In genomic region chr5:102545175-102545574, GRCh38 we compare ENCODE assay signal across 9 cellular contexts. TPM values are rescaled to one million over a fixed set of nuclear protein-coding genes. Genes with fewer than 3 reads are reported as not detected.
DNase-seq lines count a peak whose midpoint lies in the region; ATAC-seq and TF ChIP-seq lines count a peak whose summit lies in the region.
"Had no signal": no experiment of that assay in that cellular context is flagged by ENCODE, and none has a peak within 500 bp of the region (broad histone marks: within the 10 kb centered on the region; RNA-seq: fewer than 3 reads in every experiment).

No MANE protein-coding gene starts in this region.

- H3K27me3 Mint-ChIP-seq in naive thymus-derived CD4-positive, alpha-beta T cell, result peaks cover 0 to 21% (median 4%) of the 10 kb centered on the region in 5 donors

- no peaks in the 10 kb centered on the region for H3F3A ChIP-seq in Loucy (ENCODE audit: low read depth)

- H3K27me3 ChIP-seq in Loucy (ENCODE audit: insufficient read depth, low read length, poor library complexity, severe bottlenecking), result no peaks in the 10 kb centered on the region
- H3K27me3 ChIP-seq in naive thymus-derived CD4-positive, alpha-beta T cell (ENCODE audit: control insufficient read depth in 2 of 2, insufficient read depth in 2 of 2, low read length in 2 of 2), result no peaks in the 10 kb centered on the region

- POLR2A ChIA-PET in naive thymus-derived CD4-positive, alpha-beta T cell (lab: Charles Lee), result no interaction called here

- no peaks in the 10 kb centered on the region for H3K9me2 ChIP-seq in Loucy (replicated peaks; ENCODE audit: low read depth, low read length)

- no peaks in the 10 kb centered on the region for H3K79me2 ChIP-seq in Loucy (ENCODE audit: insufficient read depth, low read length)

- H3K27ac ChIP-seq in naive thymus-derived CD4-positive, alpha-beta T cell (ENCODE audit: low read depth, low read length), result no peak overlapping the region

- peak; percentile 74 for ATAC-seq in GM21619 (IDR thresholded peaks at IDR 0.05; ENCODE audit: unreplicated experiment)
- ATAC-seq in naive thymus-derived CD4-positive, alpha-beta T cell, result no peak

- no peaks in the 10 kb centered on the region for H4K20me1 ChIP-seq in Loucy (ENCODE audit: insufficient read depth, low read length, poor library complexity, severe bottlenecking)

- TF ChIP-seq CTCF in Loucy (conservative IDR thresholded peaks at IDR 0.05; ENCODE audit: low read length), result peak; percentile 46
- TF ChIP-seq CTCF in fibroblast of the aortic adventitia (IDR thresholded peaks at IDR 0.05; ENCODE audit: insufficient read depth, low read length), result peak; percentile 30

- no peak overlapping the region for H3K27ac Mint-ChIP-seq in naive thymus-derived CD4-positive, alpha-beta T cell
- H3K27ac Mint-ChIP-seq: dendritic cell treated with granulocyte-macrophage colony-stimulating factor and Interleukin-4, amounts not matched to agents 40 ng/mL and 50 ng/mL, for 4 days had no signal

- H3K36me3 ChIP-seq in Loucy (ENCODE audit: insufficient read depth, low read length), result no peaks in the 10 kb centered on the region
- H3K36me3 ChIP-seq in naive thymus-derived CD4-positive, alpha-beta T cell (ENCODE audit: control insufficient read depth in 2 of 3, insufficient read depth in 3 of 3, low read length in 3 of 3), result no peaks in the 10 kb centered on the region

- intact Hi-C loops in naive thymus-derived CD4-positive, alpha-beta T cell (cut with micrococcal nuclease), result no loop called here

- no peak overlapping the region for H3K4me3 Mint-ChIP-seq in naive thymus-derived CD4-positive, alpha-beta T cell
- H3K4me3 Mint-ChIP-seq: dendritic cell treated with granulocyte-macrophage colony-stimulating factor and Interleukin-4, amounts not matched to agents 40 ng/mL and 50 ng/mL, for 4 days had no signal

- no peaks in the 10 kb centered on the region for H3K4me1 Mint-ChIP-seq in naive thymus-derived CD4-positive, alpha-beta T cell

- no peak overlapping the region for H3K4me2 ChIP-seq in Loucy (ENCODE audit: low read depth, low read length, poor library complexity, severe bottlenecking)

- peaks cover 0 to 4% (median 0%) of the 10 kb centered on the region in 5 donors for H3K36me3 Mint-ChIP-seq in naive thymus-derived CD4-positive, alpha-beta T cell

- DNase-seq in ELR (ENCODE audit: low read depth), result peak; percentile 41
- no peak for DNase-seq in fibroblast of the aortic adventitia (ENCODE audit: low read depth)
- DNase-seq in NCI-H2081 treated with DMSO at 0.1 percent for 48 hours (lab: John Stamatoyannopoulos, UW), result no peak
- no peak for DNase-seq in naive thymus-derived CD4-positive, alpha-beta T cell
- no peak for DNase-seq in SHP77 treated with DMSO at 0.1 percent for 48 hours (lab: John Stamatoyannopoulos, UW)
- no peak for DNase-seq in medulla oblongata (ENCODE audit: extremely low spot score)

- no peak overlapping the region for H3K4me3 ChIP-seq in Loucy (ENCODE audit: low read length, poor library complexity, severe bottlenecking)
- no peak overlapping the region for H3K4me3 ChIP-seq in fibroblast of the aortic adventitia (ENCODE audit: low read depth, low read length)
- no peak overlapping the region for H3K4me3 ChIP-seq in naive thymus-derived CD4-positive, alpha-beta T cell (ENCODE audit: low read length)

- H3K9ac ChIP-seq in Loucy (ENCODE audit: low read depth, low read length, poor library complexity, severe bottlenecking), result no peak overlapping the region

- H2AFZ ChIP-seq in Loucy (ENCODE audit: low read length), result no peak overlapping the region

- no peaks in the 10 kb centered on the region for H3K4me1 ChIP-seq in Loucy (ENCODE audit: insufficient read depth, low read length, poor library complexity, severe bottlenecking)
- no peaks in the 10 kb centered on the region for H3K4me1 ChIP-seq in naive thymus-derived CD4-positive, alpha-beta T cell (ENCODE audit: control insufficient read depth in 2 of 2, insufficient read depth in 2 of 2, low read length in 2 of 2)

- CTCF ChIA-PET in naive thymus-derived CD4-positive, alpha-beta T cell (lab: Charles Lee), result no interaction called here

- peaks cover 0 to 7% (median 0%) of the 10 kb centered on the region in 11 donors for H3K9me3 Mint-ChIP-seq in naive thymus-derived CD4-positive, alpha-beta T cell

- no peaks in the 10 kb centered on the region for H3K9me3 ChIP-seq in Loucy (ENCODE audit: insufficient read depth, low read depth, low read length)
- H3K9me3 ChIP-seq in naive thymus-derived CD4-positive, alpha-beta T cell (ENCODE audit: control insufficient read depth in 2 of 3, low read length in 3 of 3), result no peaks in the 10 kb centered on the region

RNA-seq across cellular contexts. Expression of gene SLCO6A1, which starts 46.4 kb away (rescaled TPM):
- total RNA-seq in fibroblast of the aortic adventitia (ENCODE audit: low replicate concordance), result not detected in 2 replicates
- total RNA-seq in naive thymus-derived CD4-positive, alpha-beta T cell, result not detected
- polyA plus RNA-seq in naive thymus-derived CD4-positive, alpha-beta T cell, result not detected
